ENCODE assay signal across 8 cellular contexts in the genomic region with DNA sequence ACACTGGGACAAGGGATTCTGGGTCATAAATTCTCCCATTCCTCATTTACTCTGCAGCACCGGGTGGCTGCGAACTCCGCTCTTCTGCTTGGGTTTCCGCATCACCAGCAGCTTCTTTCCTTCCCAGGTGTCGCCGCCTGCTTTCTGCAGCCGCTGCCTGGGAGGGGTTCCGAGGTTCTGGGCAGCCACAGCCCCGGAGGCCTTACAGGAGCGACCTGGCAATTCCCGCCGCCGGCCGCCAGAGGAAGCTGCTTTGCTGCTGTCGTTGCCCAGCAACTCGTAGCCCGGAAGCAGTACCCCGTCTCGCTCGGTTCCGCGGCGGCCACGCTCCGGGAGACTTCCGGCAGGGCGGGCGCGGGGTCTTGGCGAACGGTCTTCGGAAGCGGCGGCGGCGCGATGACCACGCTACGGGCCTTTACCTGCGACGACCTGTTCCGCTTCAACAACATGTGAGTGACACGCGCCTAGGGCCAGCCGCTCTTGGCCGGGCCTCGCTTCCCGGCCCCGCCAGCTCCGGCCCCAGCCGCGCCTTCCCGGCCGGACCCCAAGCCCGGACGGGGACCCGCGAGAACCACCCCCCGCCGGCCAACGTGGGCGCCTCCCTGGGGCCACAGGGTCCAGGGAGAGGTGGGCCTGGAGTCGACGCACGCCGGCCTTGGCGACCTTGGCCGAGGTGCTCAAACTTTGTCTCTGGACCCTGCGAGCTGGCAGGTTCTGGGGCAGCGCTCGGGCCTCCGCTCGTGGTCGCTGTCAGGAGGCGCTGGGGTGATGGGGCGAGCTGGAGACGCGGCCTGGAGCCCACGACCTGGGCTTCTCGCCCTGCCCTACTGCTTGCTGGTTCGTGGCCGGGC. TPM values are rescaled to one million over a fixed set of nuclear protein-coding genes. Genes with fewer than 3 reads are reported as not detected.
A peak's percentile ranks its signal among the peaks of the same experiment; 100 is the strongest.
DNase-seq lines count a peak whose midpoint lies in the region; ATAC-seq and TF ChIP-seq lines count a peak whose summit lies in the region.

A gene with protein sequence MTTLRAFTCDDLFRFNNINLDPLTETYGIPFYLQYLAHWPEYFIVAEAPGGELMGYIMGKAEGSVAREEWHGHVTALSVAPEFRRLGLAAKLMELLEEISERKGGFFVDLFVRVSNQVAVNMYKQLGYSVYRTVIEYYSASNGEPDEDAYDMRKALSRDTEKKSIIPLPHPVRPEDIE (plus strand): TSS at position 362 of the 851 bp plus-strand sequence. CDS start 35 bp downstream, at position 397.

- peak within 1 kb of the TSS; percentile 90 for H3K27ac Mint-ChIP-seq in activated T-helper 17 cell treated with anti-CD3 and anti-CD28 coated beads, Interleukin-2, amount 50 U/mL, for 72 hours
- peak within 1 kb of the TSS; percentile 87 to 95 for H3K27ac Mint-ChIP-seq in natural killer cell

- peak within 1 kb of the TSS; percentile 67 for H3K27ac ChIP-seq in KOPT-K1 (ENCODE audit: low read depth, low read length, poor library complexity, severe bottlenecking)

- H3K27me3 Mint-ChIP-seq in activated T-helper 17 cell treated with anti-CD3 and anti-CD28 coated beads, Interleukin-2, amount 50 U/mL, for 72 hours: no peaks in the 10 kb centered on the region
- peaks cover 0 to 5% of the 10 kb centered on the region in 2 donors for H3K27me3 Mint-ChIP-seq in natural killer cell (ENCODE audit: low read depth in 2 of 2)

- H3K9me3 Mint-ChIP-seq in activated T-helper 17 cell treated with anti-CD3 and anti-CD28 coated beads, Interleukin-2, amount 50 U/mL, for 72 hours: no peaks in the 10 kb centered on the region
- H3K9me3 Mint-ChIP-seq in natural killer cell: no peaks in the 10 kb centered on the region

- H3K36me3 ChIP-seq in KOPT-K1 (ENCODE audit: insufficient read depth, low read length): peaks cover 28% of the 10 kb centered on the region

- H3K4me3 Mint-ChIP-seq in activated T-helper 17 cell treated with anti-CD3 and anti-CD28 coated beads, Interleukin-2, amount 50 U/mL, for 72 hours: peak within 1 kb of the TSS; percentile 93
- H3K4me3 Mint-ChIP-seq in natural killer cell: peak within 1 kb of the TSS; percentile 91

- H3K36me3 Mint-ChIP-seq in activated T-helper 17 cell treated with anti-CD3 and anti-CD28 coated beads, Interleukin-2, amount 50 U/mL, for 72 hours (ENCODE audit: low read depth): peaks cover 40% of the 10 kb centered on the region
- no peaks in the 10 kb centered on the region for H3K36me3 Mint-ChIP-seq in natural killer cell

- ATAC-seq in GM21786 (IDR thresholded peaks at IDR 0.05; ENCODE audit: unreplicated experiment) (peak; percentile 99), natural killer cell (peak; percentile 95 to 99 (median 97))
- ATAC-seq in activated T-helper 17 cell treated with anti-CD3 and anti-CD28 coated beads, Interleukin-2, amount 50 U/mL, for 72 hours (replicated peaks): peak; percentile 100

- intact Hi-C loops in natural killer cell (cut with micrococcal nuclease): loop anchor here (1.0 kb wide), 1 partner anchor 35 kb away; the partner anchor contains the start of genes CFAP61 and CRNKL1

- DNase-seq in EH (ENCODE audit: low read depth) (peak; percentile 92), RPMI8226 (peak; percentile 96), fibroblast of mammary gland (ENCODE audit: low read depth) (peak; percentile 89), natural killer cell (peak; percentile 84)
- DNase-seq in stimulated activated naive CD4-positive, alpha-beta T cell treated with Interleukin-2 at 50 U/mL for 16 hours (lab: John Stamatoyannopoulos, UW): peak; percentile 92

- TF ChIP-seq CTCF in fibroblast of mammary gland (conservative IDR thresholded peaks at IDR 0.05; ENCODE audit: control insufficient read depth, insufficient read depth, low read depth, low read length) (peak; percentile 52), natural killer cell (IDR thresholded peaks at IDR 0.05) (peak; percentile 72)

- peak within 1 kb of the TSS; percentile 80 for H3K4me3 ChIP-seq in fibroblast of mammary gland (ENCODE audit: control insufficient read depth, low read depth, low read length)

- H3K4me1 Mint-ChIP-seq in activated T-helper 17 cell treated with anti-CD3 and anti-CD28 coated beads, Interleukin-2, amount 50 U/mL, for 72 hours: peaks cover 33% of the 10 kb centered on the region
- H3K4me1 Mint-ChIP-seq in natural killer cell: peaks cover 36 to 49% of the 10 kb centered on the region in 2 donors

- H3K9me3 ChIP-seq in KOPT-K1 (ENCODE audit: insufficient read depth, low read length, poor library complexity, severe bottlenecking): no peaks in the 10 kb centered on the region

RNA-seq across cellular contexts. Expression of the gene that starts here (rescaled TPM):
- total RNA-seq in activated T-helper 17 cell treated with anti-CD3 and anti-CD28 coated beads, Interleukin-2, amount 50 U/mL, for 72 hours: 10 to 100 TPM; 39.9 to 81.4 TPM
- total RNA-seq in natural killer cell: 10 to 100 TPM; 20.8 to 25.1 (median 23.8) TPM

Comparison
In these comparisons a context has a peak if more than half of its experiments do, and no peak if none do; other contexts are left out.
1. Peak in every context shown above with its lines: DNase-seq, ATAC-seq, H3K4me3 ChIP-seq and H3K27ac ChIP-seq.